ENCODE assay signal across 8 cellular contexts in the genomic region with DNA sequence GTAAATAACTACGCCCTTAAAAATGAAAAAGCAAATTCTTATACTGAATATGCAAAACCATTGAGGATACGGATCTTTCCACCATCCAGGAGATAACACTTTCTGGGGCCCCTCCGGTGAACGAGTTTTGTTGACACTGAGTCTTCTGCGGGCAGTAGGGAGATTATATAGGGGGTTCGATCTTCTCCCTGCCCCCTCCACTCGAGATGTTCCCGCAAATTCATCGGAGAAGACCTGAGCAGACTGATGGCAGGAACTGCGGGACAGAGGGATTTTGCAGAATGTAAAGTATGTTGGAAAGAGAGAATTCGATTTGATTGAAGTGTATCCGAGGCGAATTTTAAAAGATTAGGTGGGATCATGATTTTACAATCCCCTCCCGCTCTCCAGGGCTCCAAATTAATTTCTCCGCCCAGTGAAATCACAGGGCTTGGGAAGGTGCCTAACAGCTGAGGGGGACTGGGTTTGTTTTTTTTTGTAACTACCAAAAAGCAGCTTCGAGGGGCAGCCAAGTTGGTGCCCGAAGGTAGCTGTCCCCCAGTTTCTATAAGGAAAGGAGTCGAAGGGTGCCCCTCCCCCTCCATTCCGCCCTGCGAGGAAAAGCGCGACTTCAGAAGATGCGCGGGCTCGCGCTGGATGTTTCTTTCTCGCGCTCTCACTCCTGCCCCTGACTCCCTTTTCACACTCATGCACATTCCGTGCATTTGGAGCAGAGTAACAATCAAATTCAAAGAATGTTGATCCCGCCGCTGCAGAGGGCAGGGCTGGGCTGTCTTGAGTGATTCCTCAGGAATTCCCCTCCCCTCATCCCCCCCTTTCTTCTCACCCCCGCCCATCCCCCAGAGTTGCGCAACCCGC. TPM values are rescaled to one million over a fixed set of nuclear protein-coding genes. Genes with fewer than 3 reads are reported as not detected.
A peak's percentile ranks its signal among the peaks of the same experiment; 100 is the strongest.
DNase-seq lines count a peak whose midpoint lies in the region; ATAC-seq, FAIRE-seq and TF ChIP-seq lines count a peak whose summit lies in the region.

No MANE protein-coding gene starts in this region.

- H3K27me3 Mint-ChIP-seq in CD14-positive monocyte (ENCODE audit: low read depth in 3 of 3) (peaks cover 40 to 56% (median 55%) of the 10 kb centered on the region in 3 donors), astrocyte (ENCODE audit: low read depth, unreplicated experiment) (peaks cover 14% of the 10 kb centered on the region)

- peak overlapping the region in 3 of 7 donors; percentile 11 to 68 (median 30) for H3K27ac Mint-ChIP-seq in CD14-positive monocyte
- H3K27ac Mint-ChIP-seq in astrocyte (ENCODE audit: unreplicated experiment): no peak overlapping the region

- H3K9me3 Mint-ChIP-seq in CD14-positive monocyte: peaks cover 0 to 26% (median 11%) of the 10 kb centered on the region in 7 donors
- no peaks in the 10 kb centered on the region for H3K9me3 Mint-ChIP-seq in astrocyte (ENCODE audit: unreplicated experiment)

- H3K4me2 ChIP-seq in astrocyte (ENCODE audit: low read length): peak overlapping the region; percentile 82

- no peak for TF ChIP-seq POLR2A in upper lobe of left lung (IDR thresholded peaks at IDR 0.05)

- no peak for TF ChIP-seq EP300 in upper lobe of left lung (IDR thresholded peaks at IDR 0.05)

- DNase-seq in CD14-positive monocyte (ENCODE audit: low spot score) (no peak), KBM-7 (peak; percentile 43), astrocyte (ENCODE audit: low read depth) (peak; percentile 12), left lung (no peak), upper lobe of left lung (no peak), NCI-H187 treated with DMSO at 0.1 percent for 48 hours (lab: John Stamatoyannopoulos, UW) (no peak), NCI-H446 treated with DMSO at 0.1 percent for 48 hours (lab: John Stamatoyannopoulos, UW) (no peak)

- FAIRE-seq in astrocyte (lab: Jason Lieb, UNC): peak; percentile 20

- ATAC-seq in left lung (peak; percentile 15), upper lobe of left lung (ENCODE audit: low FRiP score in 2 of 2) (peak in 1 of 2 donors; percentile 20), GM19463 (IDR thresholded peaks at IDR 0.05; ENCODE audit: unreplicated experiment) (no peak)

- no peaks in the 10 kb centered on the region for H4K20me1 ChIP-seq in astrocyte (ENCODE audit: insufficient read depth, low read length)

- no peaks in the 10 kb centered on the region for H3K79me2 ChIP-seq in astrocyte (ENCODE audit: insufficient read depth, low read length)

- H3K9ac ChIP-seq in astrocyte (ENCODE audit: low read length): peak overlapping the region; percentile 50

- H3K4me1 Mint-ChIP-seq in CD14-positive monocyte (peaks cover 46% of the 10 kb centered on the region), astrocyte (ENCODE audit: low read depth, unreplicated experiment) (peaks cover 8% of the 10 kb centered on the region)

- in situ Hi-C loops in KBM-7 (cut with MboI; ENCODE audit: low pct_unique_long_range_greater_than_20kb, low sequenced_read_pairs): no loop called here

- H3K4me3 Mint-ChIP-seq in CD14-positive monocyte (peak overlapping the region; percentile 88 to 100), astrocyte (ENCODE audit: unreplicated experiment) (peak overlapping the region; percentile 89)

- H3K36me3 ChIP-seq in astrocyte (ENCODE audit: insufficient read depth, low read length) (no peaks in the 10 kb centered on the region), left lung (no peaks in the 10 kb centered on the region), upper lobe of left lung (no peaks in the 10 kb centered on the region)

- H3K27ac ChIP-seq in astrocyte (ENCODE audit: low read depth, low read length) (no peak overlapping the region), left lung (no peak overlapping the region), upper lobe of left lung (no peak overlapping the region)

- TF ChIP-seq CTCF in CD14-positive monocyte (IDR thresholded peaks at IDR 0.05) (no peak), astrocyte (IDR thresholded peaks at IDR 0.05; ENCODE audit: insufficient read depth, low read depth, low read length) (no peak), left lung (IDR thresholded peaks at IDR 0.05) (no peak), upper lobe of left lung (IDR thresholded peaks at IDR 0.05) (no peak)

- H3K27me3 ChIP-seq in astrocyte (ENCODE audit: insufficient read depth, low read length) (peaks cover 11% of the 10 kb centered on the region), left lung (peaks cover 26 to 47% of the 10 kb centered on the region in 2 donors), upper lobe of left lung (peaks cover 0 to 4% (median 0%) of the 10 kb centered on the region in 4 donors)

- H3K36me3 Mint-ChIP-seq in CD14-positive monocyte (peaks cover 0 to 6% of the 10 kb centered on the region in 2 donors), astrocyte (ENCODE audit: low read depth, unreplicated experiment) (no peaks in the 10 kb centered on the region)

- intact Hi-C loops in CD14-positive monocyte (cut with micrococcal nuclease) (loop anchor here (5.0 to 10.0 kb wide), 2 partner anchors 58 to 155 kb away; a partner anchor contains a TSS), left lung (cut with DNase I) (no loop called here)

- H3K4me3 ChIP-seq in astrocyte (ENCODE audit: insufficient read depth, low read depth, low read length) (peak overlapping the region; percentile 46), left lung (peak overlapping the region in 1 of 2 donors; percentile 28), upper lobe of left lung (peak overlapping the region in 3 of 4 donors; percentile 33 to 46 (median 41))

- 1 to 32% methylated on average over 28 to 31 of the region's 34 CpGs for WGBS in upper lobe of left lung, 2 donors

- peak overlapping the region; percentile 73 for H2AFZ ChIP-seq in astrocyte (ENCODE audit: low read depth, low read length)

- no peaks in the 10 kb centered on the region for H3K4me1 ChIP-seq in astrocyte (ENCODE audit: insufficient read depth, low read length)
- peaks cover 0 to 11% of the 10 kb centered on the region in 2 donors for H3K4me1 ChIP-seq in left lung
- peaks cover 9 to 26% (median 11%) of the 10 kb centered on the region in 4 donors for H3K4me1 ChIP-seq in upper lobe of left lung

- no peaks in the 10 kb centered on the region for H3K9me3 ChIP-seq in astrocyte (ENCODE audit: insufficient read depth, low read depth, low read length)
- H3K9me3 ChIP-seq in left lung: no peaks in the 10 kb centered on the region
- H3K9me3 ChIP-seq in upper lobe of left lung: no peaks in the 10 kb centered on the region

RNA-seq across cellular contexts. Expression of a gene that starts 1.2 kb away (rescaled TPM):
- 1 to 10 TPM in 1 of 2 donors, under 1 TPM in 1; 0.10 to 1.2 TPM for polyA plus RNA-seq in CD14-positive monocyte
- 1.7 and 4.6 TPM in 2 replicates for total RNA-seq in astrocyte
- 1 to 10 TPM; 1.0 to 1.8 TPM for total RNA-seq in left lung
- total RNA-seq in upper lobe of left lung: 1 to 10 TPM; 1.0 to 3.3 (median 1.6) TPM

RNA-seq across cellular contexts. Expression of a gene that starts 51.8 kb away (rescaled TPM):
- not detected for polyA plus RNA-seq in CD14-positive monocyte
- total RNA-seq in astrocyte: not detected in 2 replicates
- not detected for total RNA-seq in left lung
- not detected for total RNA-seq in upper lobe of left lung

RNA-seq across cellular contexts. Expression of a gene that starts 59.5 kb away (rescaled TPM):
- polyA plus RNA-seq in CD14-positive monocyte: 10 to 100 TPM in 1 of 2 donors, 1 to 10 TPM in 1; 8.6 to 10.6 TPM
- total RNA-seq in astrocyte (17.4 and 19.9 TPM in 2 replicates), left lung (10 to 100 TPM; 15.2 to 15.8 TPM), upper lobe of left lung (10 to 100 TPM in 4 of 6 donors, 1 to 10 TPM in 2; 5.0 to 18.6 (median 12.6) TPM)

Comparison
In these comparisons a context has a peak if more than half of its experiments do, and no peak if none do; other contexts are left out.
1. DNase-seq: peak in KBM-7 (single experiment) and astrocyte (single experiment); none in CD14-positive monocyte (single experiment), left lung (0 of 2), upper lobe of left lung (0 of 2), NCI-H187 treated with DMSO at 0.1 percent for 48 hours (single experiment) and NCI-H446 treated with DMSO at 0.1 percent for 48 hours (single experiment).
2. intact Hi-C loops: an anchor here in CD14-positive monocyte (5.0 to 10.0 kb wide); none called in left lung.